Comparison of ENCODE assay signal across 13 cellular contexts in the genomic region with DNA sequence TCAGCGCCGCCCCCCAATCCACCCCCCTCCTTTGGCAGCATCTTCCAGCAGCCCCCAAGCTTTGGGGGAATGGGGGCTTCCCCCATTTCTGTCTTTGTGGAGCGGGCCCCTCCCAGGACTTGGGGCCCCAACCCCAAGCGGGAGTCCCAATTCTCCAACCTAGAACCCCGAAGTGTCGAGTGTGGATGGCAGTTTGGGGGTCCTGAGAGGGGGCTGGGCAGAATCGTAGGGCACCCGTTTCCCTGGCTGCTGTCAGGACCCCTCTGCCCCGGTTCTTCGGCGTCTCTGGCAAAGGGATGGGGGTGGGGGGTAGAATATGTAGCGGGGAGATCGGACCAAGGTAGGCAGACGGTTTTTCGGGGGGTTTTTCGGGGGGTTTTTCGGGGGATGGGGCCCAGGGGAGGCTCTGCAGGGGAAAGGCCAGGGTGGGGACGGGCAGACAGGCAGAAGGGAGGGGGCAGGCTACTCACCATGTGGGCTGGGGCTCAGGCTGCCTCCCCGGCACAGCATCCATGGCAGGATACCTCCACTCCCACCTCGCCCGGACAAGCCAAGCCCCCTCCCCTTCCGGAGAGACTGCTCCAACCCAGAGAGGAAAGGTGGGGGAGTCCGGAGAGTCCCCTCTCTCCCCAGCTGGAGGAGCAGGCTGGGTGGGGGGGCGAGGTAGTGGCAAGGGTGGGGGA. TPM values are rescaled to one million over a fixed set of nuclear protein-coding genes. Genes with fewer than 3 reads are reported as not detected.
A peak's percentile ranks its signal among the peaks of the same experiment; 100 is the strongest.
DNase-seq lines count a peak whose midpoint lies in the region; ATAC-seq and TF ChIP-seq lines count a peak whose summit lies in the region.
"Had no signal": no experiment of that assay in that cellular context is flagged by ENCODE, and none has a peak within 500 bp of the region (broad histone marks: within the 10 kb centered on the region; RNA-seq: fewer than 3 reads in every experiment).

No MANE protein-coding gene starts in this region.

- peak overlapping the region; percentile 53; the same call in 1 of the 2 replicates for H3K4me3 ChIP-seq in GM08714 (ENCODE audit: low read length)
- H3K4me3 ChIP-seq in neural cell (ENCODE audit: low read length) = peak overlapping the region; percentile 96
- H3K4me3 ChIP-seq: GM23248 had no signal

- peaks cover 11 to 16% of the 10 kb centered on the region in 2 donors for H3K4me1 Mint-ChIP-seq in effector memory CD8-positive, alpha-beta T cell (ENCODE audit: low read depth in 2 of 2)
- peaks cover 22% of the 10 kb centered on the region for H3K4me1 Mint-ChIP-seq in activated T-cell treated with anti-CD3 and anti-CD28 coated beads, Interleukin-2, amount 50 U/mL, for 72 hours (ENCODE audit: low read depth)

- H3K4me2 ChIP-seq in neural cell (ENCODE audit: low read length) = peak overlapping the region; percentile 90

- peak; percentile 9 for ATAC-seq in effector memory CD8-positive, alpha-beta T cell (replicated peaks)
- ATAC-seq in activated T-cell treated with anti-CD3 and anti-CD28 coated beads, Interleukin-2, amount 50 U/mL, for 72 hours (replicated peaks in 1 of 2) = no peak

- H2AFZ ChIP-seq in neural cell (ENCODE audit: low read depth, low read length) = peak overlapping the region; percentile 41
- H2AFZ ChIP-seq: GM23248 had no signal

- H3K9ac ChIP-seq in neural cell (ENCODE audit: low read length) = peak overlapping the region; percentile 95
- H3K9ac ChIP-seq: GM23248 had no signal

- H3K4me3 Mint-ChIP-seq in effector memory CD8-positive, alpha-beta T cell = peak overlapping the region in 1 of 2 donors; percentile 65
- peak overlapping the region in 1 of 2 donors; percentile 61 for H3K4me3 Mint-ChIP-seq in activated T-cell treated with anti-CD3 and anti-CD28 coated beads, Interleukin-2, amount 50 U/mL, for 72 hours

- no peaks in the 10 kb centered on the region for H3K9me3 Mint-ChIP-seq in effector memory CD8-positive, alpha-beta T cell
- H3K9me3 Mint-ChIP-seq in activated T-cell treated with anti-CD3 and anti-CD28 coated beads, Interleukin-2, amount 50 U/mL, for 72 hours = no peaks in the 10 kb centered on the region
- H3K9me3 Mint-ChIP-seq: naive thymus-derived CD8-positive, alpha-beta T cell had no signal

- no peaks in the 10 kb centered on the region for H3K27me3 ChIP-seq in neural cell (ENCODE audit: insufficient read depth, low read depth, low read length)

- H3K27ac Mint-ChIP-seq in effector memory CD8-positive, alpha-beta T cell = no peak overlapping the region
- H3K27ac Mint-ChIP-seq in activated T-cell treated with anti-CD3 and anti-CD28 coated beads, Interleukin-2, amount 50 U/mL, for 72 hours = no peak overlapping the region

- DNase-seq in HT1080 (ENCODE audit: low read depth) (peak; percentile 49), HPDE6-E6E7 (ENCODE audit: extremely low spot score) (no peak), midbrain (lab: John Stamatoyannopoulos, UW) (no peak), germinal center (ENCODE audit: low spot score) (no peak)
- DNase-seq in effector memory CD8-positive, alpha-beta T cell = no peak
- no peak for DNase-seq in activated T-cell treated with anti-CD3 and anti-CD28 coated beads, Interleukin-2, amount 50 U/mL, for 72 hours
- DNase-seq: aorta; NCI-H2107; stimulated activated CD4-positive, alpha-beta T cell treated with anti-CD3 and anti-CD28 coated beads, Interleukin-15, amount 100 ng/mL, for 24 hours had no signal

- H3K36me3 ChIP-seq in neural cell (ENCODE audit: insufficient read depth, low read length) = no peaks in the 10 kb centered on the region

- peak overlapping the region; percentile 97 for H3K27ac ChIP-seq in neural cell (ENCODE audit: low read length)
- H3K27ac ChIP-seq: GM23248 had no signal

- H3F3A ChIP-seq in neural cell (ENCODE audit: insufficient read depth, low read length, poor library complexity, severe bottlenecking) = no peaks in the 10 kb centered on the region

- no peaks in the 10 kb centered on the region for H3K9me3 ChIP-seq in neural cell (ENCODE audit: low read length)

- no peak for TF ChIP-seq CTCF in neural cell (IDR thresholded peaks at IDR 0.05; ENCODE audit: poor library complexity, severe bottlenecking)

- no peaks in the 10 kb centered on the region for H3K9me2 ChIP-seq in neural cell (ENCODE audit: insufficient read depth, low read length)

- peaks cover 48 to 91% of the 10 kb centered on the region in 2 donors for H3K27me3 Mint-ChIP-seq in effector memory CD8-positive, alpha-beta T cell
- H3K27me3 Mint-ChIP-seq in activated T-cell treated with anti-CD3 and anti-CD28 coated beads, Interleukin-2, amount 50 U/mL, for 72 hours (ENCODE audit: low read depth) = peaks cover 50% of the 10 kb centered on the region

- H4K20me1 ChIP-seq in neural cell (ENCODE audit: insufficient read depth) = peaks cover 7% of the 10 kb centered on the region

- no peaks in the 10 kb centered on the region for H3K36me3 Mint-ChIP-seq in effector memory CD8-positive, alpha-beta T cell (ENCODE audit: insufficient read depth)
- peaks cover 0 to 3% of the 10 kb centered on the region in 2 donors for H3K36me3 Mint-ChIP-seq in activated T-cell treated with anti-CD3 and anti-CD28 coated beads, Interleukin-2, amount 50 U/mL, for 72 hours (ENCODE audit: insufficient read depth in 2 of 2)
- H3K36me3 Mint-ChIP-seq: naive thymus-derived CD8-positive, alpha-beta T cell had no signal

- TF ChIP-seq EP300 in neural cell (conservative IDR thresholded peaks at IDR 0.05; ENCODE audit: poor library complexity, severe bottlenecking) = no peak

- peaks cover 33% of the 10 kb centered on the region for H3K79me2 ChIP-seq in neural cell (replicated peaks; ENCODE audit: insufficient read depth, low read length)

- no peak for TF ChIP-seq RAD21 in neural cell (conservative IDR thresholded peaks at IDR 0.05)

TF ChIP-seq in neural cell, 6 proteins besides CTCF, POLR2A, EP300 and RAD21:
- TF ChIP-seq TAF1 (IDR thresholded peaks at IDR 0.05; ENCODE audit: low read depth) = no peak
- TF ChIP-seq POLR2AphosphoS5 (IDR thresholded peaks at IDR 0.05) = peak; percentile 64

RNA-seq across cellular contexts. Expression of a gene that starts 0.7 kb away (rescaled TPM):
- 32.5 and 36.3 TPM in 2 replicates for total RNA-seq in HT1080 (2014; rRNA removed; shearing (Covaris generic))
- polyA plus RNA-seq in HT1080 (2015; cell fraction: cytosol; rRNA removed) = 44.0 and 49.2 TPM in 2 replicates
- 74.5 and 79.1 TPM in 2 replicates for polyA plus RNA-seq in HT1080 (2015; cell fraction: nucleus; rRNA removed)
- 68.2 and 76.9 TPM in 2 replicates for polyA plus RNA-seq in neural cell
- 59.4 and 60.7 TPM in 2 replicates for polyA minus RNA-seq in neural cell
- 1 to 10 TPM; 1.2 to 1.5 TPM for total RNA-seq in activated T-cell treated with anti-CD3 and anti-CD28 coated beads, Interleukin-2, amount 50 U/mL, for 72 hours
- total RNA-seq: GM23248; naive thymus-derived CD8-positive, alpha-beta T cell had no signal
- polyA plus RNA-seq: GM23248 had no signal

RNA-seq across cellular contexts. Expression of a gene that starts 10.3 kb away (rescaled TPM):
- 26.5 and 31.5 TPM in 2 replicates for total RNA-seq in HT1080 (2014; rRNA removed; shearing (Covaris generic))
- polyA plus RNA-seq in HT1080 (2015; cell fraction: cytosol; rRNA removed) = 15.8 and 19.8 TPM in 2 replicates
- polyA plus RNA-seq in HT1080 (2015; cell fraction: nucleus; rRNA removed) = 226 and 244 TPM in 2 replicates
- polyA plus RNA-seq in neural cell = 127 and 163 TPM in 2 replicates
- polyA minus RNA-seq in neural cell = 46.5 and 53.4 TPM in 2 replicates
- 100 to 1,000 TPM; 211 to 233 TPM for total RNA-seq in activated T-cell treated with anti-CD3 and anti-CD28 coated beads, Interleukin-2, amount 50 U/mL, for 72 hours

RNA-seq across cellular contexts. Expression of a gene that starts 21.8 kb away (rescaled TPM):
- 19.5 and 25.8 TPM in 2 replicates for total RNA-seq in HT1080 (2014; rRNA removed; shearing (Covaris generic))
- polyA plus RNA-seq in HT1080 (2015; cell fraction: cytosol; rRNA removed) = 21.1 and 23.1 TPM in 2 replicates
- polyA plus RNA-seq in HT1080 (2015; cell fraction: nucleus; rRNA removed) = 31.6 and 34.4 TPM in 2 replicates
- polyA plus RNA-seq in neural cell = 51.3 and 58.2 TPM in 2 replicates
- 25.8 and 37.0 TPM in 2 replicates for polyA minus RNA-seq in neural cell
- total RNA-seq in activated T-cell treated with anti-CD3 and anti-CD28 coated beads, Interleukin-2, amount 50 U/mL, for 72 hours = 1 to 10 TPM; 6.5 to 7.4 TPM

RNA-seq across cellular contexts. Expression of a gene that starts 26.3 kb away (rescaled TPM):
- 0.63 and 1.2 TPM in 2 replicates for total RNA-seq in HT1080 (2014; rRNA removed; shearing (Covaris generic))
- polyA plus RNA-seq in HT1080 (2015; cell fraction: cytosol; rRNA removed) = 0.32 and 0.91 TPM in 2 replicates
- 0.39 and 0.49 TPM in 2 replicates for polyA plus RNA-seq in HT1080 (2015; cell fraction: nucleus; rRNA removed)
- 0.72 and 1.7 TPM in 2 replicates for polyA plus RNA-seq in neural cell
- 5.4 and 13.0 TPM in 2 replicates for polyA minus RNA-seq in neural cell
- 1 to 10 TPM; 1.9 to 3.7 TPM for total RNA-seq in activated T-cell treated with anti-CD3 and anti-CD28 coated beads, Interleukin-2, amount 50 U/mL, for 72 hours

RNA-seq across cellular contexts. Expression of a gene that starts 58.3 kb away (rescaled TPM):
- 5,417 and 5,493 TPM in 2 replicates for total RNA-seq in HT1080 (2014; rRNA removed; shearing (Covaris generic))
- 2,744 and 2,821 TPM in 2 replicates for polyA plus RNA-seq in HT1080 (2015; cell fraction: cytosol; rRNA removed)
- 4,377 and 4,573 TPM in 2 replicates for polyA plus RNA-seq in HT1080 (2015; cell fraction: nucleus; rRNA removed)
- polyA plus RNA-seq in neural cell = 1.3 and 2.1 TPM in 2 replicates
- polyA minus RNA-seq in neural cell = 0.69 and 1.5 TPM in 2 replicates
- 10 to 100 TPM in 1 of 2 donors, 1 to 10 TPM in 1; 5.0 to 10.6 TPM for total RNA-seq in activated T-cell treated with anti-CD3 and anti-CD28 coated beads, Interleukin-2, amount 50 U/mL, for 72 hours
- total RNA-seq: aorta; GM23248; naive thymus-derived CD8-positive, alpha-beta T cell had no signal
- polyA plus RNA-seq: GM23248; naive thymus-derived CD8-positive, alpha-beta T cell had no signal

Comparison
In these comparisons a context has a peak if more than half of its experiments do, and no peak if none do; other contexts are left out.
1. RNA of a gene that starts 0.7 kb away (total RNA-seq): 32.5 to 36.3 TPM in HT1080; 1.2 to 1.5 TPM in activated T-cell treated with anti-CD3 and anti-CD28 coated beads, Interleukin-2, amount 50 U/mL, for 72 hours; every median in the first group is over 10 times any median in the second.